ENCODE assay signal across 1 cellular context in genomic region chr1:18574754-18575153, GRCh38.
TF ChIP-seq lines count a peak whose summit lies in the region.

No MANE protein-coding gene starts in this region.

TF ChIP-seq in HEK293, 187 proteins besides CTCF, POLR2A, EP300 and RAD21:
- TF ChIP-seq ZBTB26 (tag by site-specific recombination; optimal IDR thresholded peaks at IDR 0.05) (no peak), ZNF121 (tag by site-specific recombination; IDR thresholded peaks at IDR 0.05) (peak; percentile 85)
